Comparison of ENCODE assay signal across 14 cellular contexts in genomic region chrX:139738581-139738980, GRCh38. TPM values are rescaled to one million over a fixed set of nuclear protein-coding genes. Genes with fewer than 3 reads are reported as not detected.
A peak's percentile ranks its signal among the peaks of the same experiment; 100 is the strongest.
DNase-seq lines count a peak whose midpoint lies in the region; ATAC-seq, FAIRE-seq and TF ChIP-seq lines count a peak whose summit lies in the region.
"Had no signal": no experiment of that assay in that cellular context is flagged by ENCODE, and none has a peak within 500 bp of the region (broad histone marks: within the 10 kb centered on the region; RNA-seq: fewer than 3 reads in every experiment).

No MANE protein-coding gene starts in this region.

- ATAC-seq in GM12878: peak; percentile 61
- ATAC-seq in HG03135 (IDR thresholded peaks at IDR 0.05; ENCODE audit: unreplicated experiment): no peak
- ATAC-seq in HG03097 (IDR thresholded peaks at IDR 0.05; ENCODE audit: low FRiP score, unreplicated experiment): no peak

- TF ChIP-seq EP300 in GM12878 (IDR thresholded peaks at IDR 0.05; ENCODE audit: borderline replicate concordance in 1 of 2, control insufficient read depth in 1 of 2, low read depth in 2 of 2, low read length in 2 of 2) (no peak), suprapubic skin (IDR thresholded peaks at IDR 0.05) (no peak)

- H3K79me2 ChIP-seq in GM12878 (ENCODE audit: control insufficient read depth, insufficient read depth, low read length): no peaks in the 10 kb centered on the region

- H3K4me3 ChIP-seq in GM12878 (no peak overlapping the region), suprapubic skin (no peak overlapping the region)
- H3K4me3 ChIP-seq: colonic mucosa, neural progenitor cell, SK-N-MC had no signal

- CTCF ChIA-PET in GM12878 (lab: Yijun Ruan, JAX): interaction anchor here (0.9 to 1.4 kb wide), 2 partner anchors 263 to 611 kb away, joined by 3 read pairs; no protein-coding TSS in a partner anchor

- no peak overlapping the region for H3K4me3 Mint-ChIP-seq in T-helper 1 cell treated with Interleukin-12 subunit alpha and Interleukin-12 subunit beta and Interleukin-4 antibody, amounts not matched to agents 30 μg/mL and 1 μg/mL, for 36 hours
- H3K4me3 Mint-ChIP-seq: neural progenitor cell had no signal

- no peaks in the 10 kb centered on the region for H3K36me3 ChIP-seq in GM12878 (ENCODE audit: control insufficient read depth in 2 of 2, insufficient read depth in 2 of 2, low read length in 1 of 2)
- no peaks in the 10 kb centered on the region for H3K36me3 ChIP-seq in suprapubic skin
- H3K36me3 ChIP-seq: colonic mucosa, neural progenitor cell had no signal

- no TSS peak for BruUV-seq in GM12878 (replicated peaks; lab: Mats Ljungman, UMichigan)

- H3K9me3 ChIP-seq in GM12878 (replicated peaks; ENCODE audit: control insufficient read depth, insufficient read depth, low read length) (no peaks in the 10 kb centered on the region), suprapubic skin (no peaks in the 10 kb centered on the region)
- H3K9me3 ChIP-seq: colonic mucosa had no signal

- no peaks in the 10 kb centered on the region for H3K9me3 Mint-ChIP-seq in T-helper 1 cell treated with Interleukin-12 subunit alpha and Interleukin-12 subunit beta and Interleukin-4 antibody, amounts not matched to agents 30 μg/mL and 1 μg/mL, for 36 hours
- H3K9me3 Mint-ChIP-seq: neural progenitor cell had no signal

- H3K36me3 Mint-ChIP-seq in T-helper 1 cell treated with Interleukin-12 subunit alpha and Interleukin-12 subunit beta and Interleukin-4 antibody, amounts not matched to agents 30 μg/mL and 1 μg/mL, for 36 hours (ENCODE audit: low read depth): peaks cover 13% of the 10 kb centered on the region

- no peak overlapping the region for H3K27ac ChIP-seq in GM12878 (ENCODE audit: control insufficient read depth, insufficient read depth)
- H3K27ac ChIP-seq in suprapubic skin: no peak overlapping the region
- H3K27ac ChIP-seq: colonic mucosa, neural progenitor cell, SK-N-MC had no signal

- TF ChIP-seq CTCF in GM12878 (IDR thresholded peaks at IDR 0.05 in 2 of 3, conservative IDR thresholded peaks at IDR 0.05 in 1 of 3; ENCODE audit: control insufficient read depth in 2 of 3, extremely low read depth in 1 of 3, insufficient read depth in 1 of 3, low read depth in 3 of 3, low read length in 3 of 3) (no peak), suprapubic skin (IDR thresholded peaks at IDR 0.05) (no peak)

- no peak overlapping the region for H3K9ac ChIP-seq in GM12878 (ENCODE audit: control insufficient read depth, insufficient read depth, low read length)
- H3K9ac ChIP-seq: neural progenitor cell had no signal

- in situ Hi-C loops in GM12878 (cut with MboI): no loop called here

- H3K27me3 ChIP-seq in GM12878 (replicated peaks in 1 of 2; ENCODE audit: control insufficient read depth in 2 of 2, insufficient read depth in 2 of 2, low read length in 1 of 2) (no peaks in the 10 kb centered on the region), suprapubic skin (no peaks in the 10 kb centered on the region)
- H3K27me3 ChIP-seq: colonic mucosa, neural progenitor cell had no signal

- no peak overlapping the region for H2AFZ ChIP-seq in GM12878 (ENCODE audit: control insufficient read depth, low read depth, low read length)
- H2AFZ ChIP-seq: neural progenitor cell had no signal

- peak; percentile 56 for FAIRE-seq in GM12878 (lab: Jason Lieb, UNC)

- intact Hi-C loops in GM12878 (cut with micrococcal nuclease; ENCODE audit: unreplicated experiment): no loop called here

- POLR2A ChIA-PET in GM12878 (lab: Charles Lee): interaction anchor here (0.6 kb wide), 1 partner anchor 192 kb away, joined by 4 read pairs; no protein-coding TSS in a partner anchor

- no peaks in the 10 kb centered on the region for H4K20me1 ChIP-seq in GM12878 (ENCODE audit: control insufficient read depth, insufficient read depth)

- H3K4me1 ChIP-seq in GM12878 (ENCODE audit: control insufficient read depth, insufficient read depth, low read length) (no peaks in the 10 kb centered on the region), suprapubic skin (no peaks in the 10 kb centered on the region)
- H3K4me1 ChIP-seq: colonic mucosa, neural progenitor cell had no signal

- DNase-seq in T-helper 1 cell (no peak), NCI-H1930 (lab: John Stamatoyannopoulos, UW) (peak; percentile 0 to 9), GM12878 (ENCODE audit: low read depth, low spot score) (no peak), renal cortical epithelial cell (ENCODE audit: low read depth) (peak; percentile 71), suprapubic skin (ENCODE audit: low spot score in 2 of 2) (no peak)
- DNase-seq: 8988T; colonic mucosa; NCI-H2171; stimulated activated CD4-positive, alpha-beta T cell treated with anti-CD3 and anti-CD28 coated beads, Interleukin-2, amount 100 ng/mL, for 48 hours had no signal

- peak overlapping the region; percentile 59 for H3K27ac Mint-ChIP-seq in T-helper 1 cell treated with Interleukin-12 subunit alpha and Interleukin-12 subunit beta and Interleukin-4 antibody, amounts not matched to agents 30 μg/mL and 1 μg/mL, for 36 hours
- H3K27ac Mint-ChIP-seq: neural progenitor cell had no signal

- RAD21 ChIA-PET in GM12878 (lab: Charles Lee; ENCODE audit: unreplicated experiment): interaction anchor here (1.1 kb wide), 1 partner anchor 45 kb away, joined by 3 read pairs; no protein-coding TSS in a partner anchor

- SMC1A ChIA-PET in GM12878 (lab: Charles Lee; ENCODE audit: uncharacterized antibody, unreplicated experiment): interaction anchor here (0.9 to 1.4 kb wide), 4 partner anchors 12 to 228 kb away, joined by 3 to 7 read pairs (median 3); no protein-coding TSS in a partner anchor

- H3K4me1 Mint-ChIP-seq in T-helper 1 cell treated with Interleukin-12 subunit alpha and Interleukin-12 subunit beta and Interleukin-4 antibody, amounts not matched to agents 30 μg/mL and 1 μg/mL, for 36 hours (ENCODE audit: low read depth): peaks cover 21% of the 10 kb centered on the region

- TF ChIP-seq RAD21 in GM12878 (IDR thresholded peaks at IDR 0.05; ENCODE audit: insufficient read depth, low read depth, low read length): no peak

- no peaks in the 10 kb centered on the region for H3K27me3 Mint-ChIP-seq in T-helper 1 cell treated with Interleukin-12 subunit alpha and Interleukin-12 subunit beta and Interleukin-4 antibody, amounts not matched to agents 30 μg/mL and 1 μg/mL, for 36 hours (ENCODE audit: low read depth)

- H3K4me2 ChIP-seq in GM12878 (ENCODE audit: control insufficient read depth, insufficient read depth): no peak overlapping the region
- H3K4me2 ChIP-seq: neural progenitor cell had no signal

- TF ChIP-seq POLR2A in GM12878 (IDR thresholded peaks at IDR 0.05; ENCODE audit: low read depth, low read length): no peak
- TF ChIP-seq POLR2A in suprapubic skin (IDR thresholded peaks at IDR 0.05): no peak

TF ChIP-seq in GM12878, 131 proteins besides CTCF, POLR2A, EP300 and RAD21:
- TF ChIP-seq RAD51 (IDR thresholded peaks at IDR 0.05) (no peak), IKZF2 (IDR thresholded peaks at IDR 0.05) (peak in 1 of 2 experiments; percentile 33; a peak in 1 of 4 replicates)

RNA-seq across cellular contexts. Expression of gene MCF2, which starts 30.6 kb away (rescaled TPM):
- total RNA-seq in GM12878 (2013; cell fraction: nucleolus; rRNA removed): 3.6 TPM in 2 replicates
- total RNA-seq in GM12878 (2014; rRNA removed): 0.51 and 0.82 TPM in 2 replicates
- total RNA-seq in GM12878 (2014; rRNA removed; fragmentation: Illumina TruSeq; extraction: Trizol): 0.49 and 0.97 TPM in 2 replicates
- 0.36 and 0.45 TPM in 2 replicates for total RNA-seq in GM12878 (2021)
- polyA plus RNA-seq in GM12878 (2011; ENCODE audit: low read depth): 0.18 TPM
- 3.3 and 6.0 TPM in 2 replicates for polyA plus RNA-seq in GM12878 (2011; rRNA removed)
- 0.53 and 0.57 TPM in 2 replicates for polyA plus RNA-seq in GM12878 (2011; cell fraction: cytosol; rRNA removed)
- polyA plus RNA-seq in GM12878 (2011; cell fraction: nucleus; rRNA removed): 6.7 and 8.6 TPM in 2 replicates
- polyA plus RNA-seq in GM12878 (2012): 0.39 and 0.53 TPM in 2 replicates
- 0.66 and 0.76 TPM in 2 replicates for polyA plus RNA-seq in GM12878 (2014; fragmentation: Illumina TruSeq; extraction: Trizol)
- under 1 TPM; 0.24 to 0.31 TPM for polyA plus RNA-seq in GM12878 (2014; fragmentation: Nextera tagmentation; extraction: Ambion mirVana)
- polyA plus RNA-seq in GM12878 (2014; rRNA removed): 0.49 and 0.75 TPM in 2 replicates
- under 1 TPM; 0.07 to 0.08 TPM for polyA plus RNA-seq in GM12878 (2016; fragmentation: Nextera tagmentation; extraction: Ambion mirVana)
- polyA minus RNA-seq in GM12878 (2011; rRNA and poly(A)+ RNA removed): 0.77 and 1.2 TPM in 2 replicates
- 0.27 and 0.42 TPM in 2 replicates for polyA minus RNA-seq in GM12878 (2011; cell fraction: cytosol; rRNA and poly(A)+ RNA removed)
- 1.7 and 3.3 TPM in 2 replicates for polyA minus RNA-seq in GM12878 (2011; cell fraction: nucleus; rRNA and poly(A)+ RNA removed)
- total RNA-seq in renal cortical epithelial cell: 0.10 TPM in 1 of 2 replicates, not detected in the other
- total RNA-seq in suprapubic skin: under 1 TPM in 1 of 4 donors, not detected in 3; 0.23 TPM
- total RNA-seq: colonic mucosa had no signal

Comparison
In these comparisons a context has a peak if more than half of its experiments do, and no peak if none do; other contexts are left out.
1. DNase-seq: peak in NCI-H1930 (2 of 2) and renal cortical epithelial cell (single experiment); none in T-helper 1 cell (0 of 5), GM12878 (single experiment) and suprapubic skin (0 of 2).